In the genomic region with DNA sequence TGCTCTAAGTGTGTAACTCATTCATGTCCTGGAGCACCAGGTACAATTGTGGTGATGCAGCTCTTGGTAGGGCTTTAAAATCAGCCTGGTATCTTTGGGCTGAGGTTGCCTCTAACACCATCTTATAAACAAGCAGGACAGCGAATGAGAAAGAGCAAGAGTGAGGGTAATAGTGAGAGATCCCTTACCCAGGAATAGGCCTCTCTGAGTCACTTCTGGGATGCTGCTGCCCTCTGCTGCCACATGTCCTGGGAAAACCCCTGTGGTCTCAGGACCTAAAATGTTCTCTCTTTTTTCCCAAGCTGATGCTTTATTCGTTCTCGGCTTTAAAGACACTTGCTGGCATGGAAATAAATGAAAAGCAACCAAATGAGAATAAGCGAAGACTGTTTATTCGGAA, we compare ENCODE assay signal across 7 cellular contexts. TPM values are rescaled to one million over a fixed set of nuclear protein-coding genes. Genes with fewer than 3 reads are reported as not detected.
"Had no signal": no experiment of that assay in that cellular context is flagged by ENCODE, and none has a peak within 500 bp of the region (broad histone marks: within the 10 kb centered on the region; RNA-seq: fewer than 3 reads in every experiment).

No MANE protein-coding gene starts in this region.

RNA-seq across cellular contexts. Expression of gene TCP11X1, which starts 7.2 kb away (rescaled TPM):
- total RNA-seq: HT-29, LHCN-M2, MCF 10A, OCI-LY7, PC-9, SK-MEL-5 had no signal
- polyA plus RNA-seq: SK-N-SH had no signal

RNA-seq across cellular contexts. Expression of gene NXF2, which starts 39.0 kb away (rescaled TPM):
- total RNA-seq: HT-29, LHCN-M2, MCF 10A, OCI-LY7, PC-9, SK-MEL-5 had no signal
- polyA plus RNA-seq: SK-N-SH had no signal

RNA-seq across cellular contexts. Expression of gene BEX5, which starts 52.2 kb away (rescaled TPM):
- total RNA-seq: HT-29, LHCN-M2, MCF 10A, OCI-LY7, PC-9, SK-MEL-5 had no signal
